ENCODE assay signal across 1 cellular context in genomic region chr4:8428288-8429097, GRCh38.
TF ChIP-seq lines count a peak whose summit lies in the region.

No MANE protein-coding gene starts in this region.

TF ChIP-seq in HEK293, 187 proteins besides CTCF, POLR2A, EP300 and RAD21 (continued from another document and continues in another):
- no peak for TF ChIP-seq INSM2 (tag by site-specific recombination; IDR thresholded peaks at IDR 0.05)
- TF ChIP-seq PRDM1 (tag by site-specific recombination; IDR thresholded peaks at IDR 0.05), result no peak
- no peak for TF ChIP-seq ZNF398 (tag by site-specific recombination; IDR thresholded peaks at IDR 0.05)
- no peak for TF ChIP-seq ZNF214 (tag by site-specific recombination; IDR thresholded peaks at IDR 0.05; ENCODE audit: borderline replicate concordance)
- no peak for TF ChIP-seq ZNF423 (tag by site-specific recombination; IDR thresholded peaks at IDR 0.05)
- TF ChIP-seq HIC1 (tag by site-specific recombination; IDR thresholded peaks at IDR 0.05), result peak; percentile 61; the same call in 1 of the 2 replicates
- no peak for TF ChIP-seq ZNF416 (tag by site-specific recombination; IDR thresholded peaks at IDR 0.05)
- no peak for TF ChIP-seq ZNF280D (tag by site-specific recombination; IDR thresholded peaks at IDR 0.05)
- no peak for TF ChIP-seq TCF7L2 (IDR thresholded peaks at IDR 0.05; ENCODE audit: borderline replicate concordance, low read depth, low read length)
- TF ChIP-seq EGR2 (tag by site-specific recombination; IDR thresholded peaks at IDR 0.05; ENCODE audit: low read depth), result peak; percentile 38; the same call in 1 of the 2 replicates
- peak; percentile 47 for TF ChIP-seq ZBTB26 (tag by site-specific recombination; optimal IDR thresholded peaks at IDR 0.05)
- no peak for TF ChIP-seq AEBP2 (tag by site-specific recombination; IDR thresholded peaks at IDR 0.05; ENCODE audit: borderline replicate concordance)
- TF ChIP-seq ZNF148 (tag by site-specific recombination; IDR thresholded peaks at IDR 0.05; ENCODE audit: borderline replicate concordance), result no peak
- TF ChIP-seq ZNF24 (tag by site-specific recombination; IDR thresholded peaks at IDR 0.05), result no peak
- TF ChIP-seq ATF2 (tag by site-specific recombination; IDR thresholded peaks at IDR 0.05; ENCODE audit: low read depth), result peak; percentile 98
- no peak for TF ChIP-seq REPIN1 (tag by site-specific recombination; IDR thresholded peaks at IDR 0.05; ENCODE audit: low read depth)
- TF ChIP-seq SETDB1 (IDR thresholded peaks at IDR 0.05; ENCODE audit: insufficient read length, low read length), result no peak
- TF ChIP-seq ZBTB11 (tag by site-specific recombination; conservative IDR thresholded peaks at IDR 0.05; ENCODE audit: low read depth), result no peak
- TF ChIP-seq ZNF202 (tag by site-specific recombination; IDR thresholded peaks at IDR 0.05; ENCODE audit: borderline replicate concordance), result no peak
- no peak for TF ChIP-seq ZSCAN18 (tag by site-specific recombination; IDR thresholded peaks at IDR 0.05)
- TF ChIP-seq ZNF23 (tag by site-specific recombination; IDR thresholded peaks at IDR 0.05; ENCODE audit: borderline replicate concordance), result no peak
- TF ChIP-seq KLF8 (tag by site-specific recombination; IDR thresholded peaks at IDR 0.05), result peak; percentile 88
- TF ChIP-seq ZNF707 (tag by site-specific recombination; IDR thresholded peaks at IDR 0.05), result no peak
- no peak for TF ChIP-seq ZNF654 (tag by site-specific recombination; IDR thresholded peaks at IDR 0.05; ENCODE audit: low read depth)
- TF ChIP-seq SP2 (tag by site-specific recombination; IDR thresholded peaks at IDR 0.05), result peak; percentile 69
- no peak for TF ChIP-seq ZNF600 (tag by site-specific recombination; IDR thresholded peaks at IDR 0.05)
- no peak for TF ChIP-seq BCL6B (tag by site-specific recombination; IDR thresholded peaks at IDR 0.05)
- no peak for TF ChIP-seq BCL11A (tag by site-specific recombination; IDR thresholded peaks at IDR 0.05; ENCODE audit: low read depth)
- peak; percentile 55; the same call in 1 of the 2 replicates for TF ChIP-seq ZNF121 (tag by site-specific recombination; IDR thresholded peaks at IDR 0.05)
- no peak for TF ChIP-seq ZNF404 (tag by site-specific recombination; IDR thresholded peaks at IDR 0.05)
- TF ChIP-seq ZFP69B (tag by site-specific recombination; IDR thresholded peaks at IDR 0.05), result peak; percentile 94
- no peak for TF ChIP-seq FEZF1 (tag by site-specific recombination; IDR thresholded peaks at IDR 0.05)
- peak; percentile 72 for TF ChIP-seq ZBTB17 (tag by site-specific recombination; IDR thresholded peaks at IDR 0.05)
- peak; percentile 88 for TF ChIP-seq ZNF335 (tag by site-specific recombination; conservative IDR thresholded peaks at IDR 0.05)
